Comparison of ENCODE assay signal across 7 cellular contexts in the genomic region with DNA sequence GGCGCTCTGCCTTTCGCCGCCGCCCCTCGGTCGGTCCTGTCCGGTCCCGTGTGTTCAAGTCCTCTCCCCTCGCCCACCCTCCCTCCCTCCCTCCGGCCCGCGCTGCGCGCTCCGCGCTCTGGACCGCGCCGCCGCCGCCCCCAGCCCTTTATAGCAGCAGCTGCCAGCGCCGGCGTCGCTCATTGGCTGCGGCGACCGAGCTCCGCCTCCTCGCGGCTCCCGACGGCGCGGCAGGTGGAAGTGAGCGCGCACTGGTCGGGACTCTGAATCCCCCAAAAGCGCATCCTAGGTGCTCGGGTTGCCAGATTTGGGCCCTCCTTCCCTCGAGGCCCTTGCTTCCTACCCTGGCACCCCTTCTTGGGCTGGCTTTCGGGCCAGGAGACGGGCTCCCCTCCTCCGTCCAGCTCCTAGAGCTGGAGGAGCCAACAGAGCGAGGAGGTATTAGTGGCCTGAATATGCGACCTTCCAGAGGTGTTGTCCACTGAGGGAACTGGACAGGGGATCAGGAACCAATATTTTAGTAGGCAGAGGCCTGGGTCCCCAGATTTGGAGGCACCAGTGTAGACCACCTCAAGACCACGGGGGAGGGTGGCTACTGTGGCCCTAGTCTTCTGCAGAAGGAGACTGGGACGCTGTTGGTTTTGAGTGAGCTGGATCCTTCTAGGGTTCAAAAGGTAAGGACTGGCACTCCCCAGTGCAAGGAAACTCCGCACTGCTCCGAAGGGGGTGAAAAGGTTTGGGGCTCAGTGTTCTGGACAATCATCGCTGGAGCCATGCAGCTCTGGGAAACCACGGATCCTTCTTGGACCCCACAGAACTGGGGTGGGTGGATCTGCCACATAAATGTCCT. TPM values are rescaled to one million over a fixed set of nuclear protein-coding genes. Genes with fewer than 3 reads are reported as not detected.
DNase-seq lines count a peak whose midpoint lies in the region; ATAC-seq lines count a peak whose summit lies in the region.

Gene ELAVL3 (minus strand): TSS at position 120 of the 850 bp plus-strand sequence. CDS start 438 bp downstream, outside the sequence.

- H3K9me3 ChIP-seq in trophoblast cell (ENCODE audit: insufficient read depth, low read depth, low read length), result peaks cover 11% of the 10 kb centered on the region

- H3K36me3 ChIP-seq in trophoblast cell (ENCODE audit: control insufficient read depth in 1 of 2, insufficient read depth in 2 of 2, low read length in 2 of 2), result peaks cover 2 to 3% of the 10 kb centered on the region in 2 experiments

- no peaks in the 10 kb centered on the region for H3K79me2 ChIP-seq in trophoblast cell (ENCODE audit: control insufficient read depth, insufficient read depth, low read length, poor library complexity)

- H2BK5ac ChIP-seq in trophoblast cell (ENCODE audit: low read depth, low read length, poor library complexity), result no peak within 1 kb of the TSS

- no CpG with 5 or more reads among the region's 52 CpGs for WGBS in trophoblast cell (ENCODE audit: extremely low coverage, insufficient coverage, insufficient read length)

- H3K9ac ChIP-seq in trophoblast cell (ENCODE audit: low read length), result no peak within 1 kb of the TSS

- H3K4me1 ChIP-seq in trophoblast cell (ENCODE audit: control insufficient read depth in 1 of 2, insufficient read depth in 2 of 2, low read length in 2 of 2), result peaks cover 8 to 10% of the 10 kb centered on the region in 2 experiments

- H2BK120ac ChIP-seq in trophoblast cell (ENCODE audit: insufficient read depth, low read length, poor library complexity), result no peak within 1 kb of the TSS

- ATAC-seq in GM21515 (IDR thresholded peaks at IDR 0.05; ENCODE audit: unreplicated experiment), result no peak

- H4K91ac ChIP-seq in trophoblast cell (ENCODE audit: low read depth, low read length), result no peak within 1 kb of the TSS

- H3K14ac ChIP-seq in trophoblast cell (ENCODE audit: low read length), result no peak within 1 kb of the TSS

- no peak within 1 kb of the TSS for H3K4me3 ChIP-seq in trophoblast cell (ENCODE audit: low read depth, low read length)

- H3K23ac ChIP-seq in trophoblast cell (ENCODE audit: low read length), result no peak within 1 kb of the TSS

- peak; percentile 81 for DNase-seq in G401 (ENCODE audit: low spot score)
- DNase-seq in NCI-H2081 treated with DMSO at 0.1 percent for 48 hours (lab: John Stamatoyannopoulos, UW), result peak; percentile 8
- peak in 58 of 61 donors; percentile 23 to 85 (median 64) for DNase-seq in caudate nucleus (lab: John Stamatoyannopoulos, UW)
- DNase-seq in trophoblast cell, result no peak
- no peak for DNase-seq in NK-92 (lab: John Stamatoyannopoulos, UW; ENCODE audit: unreplicated experiment)
- DNase-seq in NK-92 treated with Interleukin-12 subunit alpha and Interleukin-12 subunit beta, amount 100 ng/mL, for 24 hours (lab: John Stamatoyannopoulos, UW), result no peak

- no peaks in the 10 kb centered on the region for H3K79me1 ChIP-seq in trophoblast cell (ENCODE audit: low read length)

- no peak within 1 kb of the TSS for H2AK5ac ChIP-seq in trophoblast cell (ENCODE audit: low read length)

- H3K4ac ChIP-seq in trophoblast cell (ENCODE audit: low read depth, low read length), result no peak within 1 kb of the TSS

- no peak within 1 kb of the TSS for H2BK12ac ChIP-seq in trophoblast cell (ENCODE audit: low read length)

- peak within 1 kb of the TSS; percentile 92 for H3K27ac ChIP-seq in caudate nucleus (ENCODE audit: low read depth, low read length)
- H3K27ac ChIP-seq in trophoblast cell (ENCODE audit: low read depth, low read length), result no peak within 1 kb of the TSS

- in situ Hi-C loops in G401 (cut with HindIII; ENCODE audit: low sequenced_read_pairs), result no loop called here

- H2AFZ ChIP-seq in trophoblast cell (ENCODE audit: insufficient read depth, low read length, poor library complexity), result no peak within 1 kb of the TSS

- no peak within 1 kb of the TSS for H4K12ac ChIP-seq in trophoblast cell (ENCODE audit: low read depth, low read length)

- H4K8ac ChIP-seq in trophoblast cell (ENCODE audit: low read depth, low read length), result no peak within 1 kb of the TSS

- H3K27me3 ChIP-seq in trophoblast cell (ENCODE audit: insufficient read depth, low read length), result peaks cover 42% of the 10 kb centered on the region

- H3K4me2 ChIP-seq in trophoblast cell (ENCODE audit: low read length), result peak within 1 kb of the TSS; percentile 42

- no peak within 1 kb of the TSS for H3K18ac ChIP-seq in trophoblast cell (ENCODE audit: low read length)

RNA-seq across cellular contexts. Expression of gene ELAVL3, which starts in this region (rescaled TPM):
- 0.43 and 2.4 TPM in 2 replicates for total RNA-seq in G401 (2014; rRNA removed; shearing (Covaris generic))
- polyA plus RNA-seq in trophoblast cell (2013), result 0.07 and 0.10 TPM in 2 replicates

Comparison
In these comparisons a context has a peak if more than half of its experiments do, and no peak if none do; other contexts are left out.
1. DNase-seq: peak in G401 (single experiment), NCI-H2081 treated with DMSO at 0.1 percent for 48 hours (single experiment) and caudate nucleus (58 of 61); none in trophoblast cell (0 of 2), NK-92 (single experiment) and NK-92 treated with Interleukin-12 subunit alpha and Interleukin-12 subunit beta, amount 100 ng/mL, for 24 hours (single experiment).